Comparison of ENCODE assay signal across 31 cellular contexts in genomic region chr3:175836622-175837021, GRCh38.
"Had no signal": no experiment of that assay in that cellular context is flagged by ENCODE, and none has a peak within 500 bp of the region (broad histone marks: within the 10 kb centered on the region; RNA-seq: fewer than 3 reads in every experiment).

No MANE protein-coding gene starts in this region.

- DNase-seq: activated B cell treated with CpG ODN at 0.5 μM for 24 hours; activated CD4-positive, alpha-beta memory T cell treated with anti-CD3 and anti-CD28 coated beads for 36 hours; activated CD4-positive, alpha-beta T cell treated with anti-CD3 and anti-CD28 coated beads for 4 hours; activated CD4-positive, alpha-beta T cell treated with anti-CD3 and anti-CD28 coated beads, Interleukin-2, amount 50 U/mL, for 1 hour; activated CD4-positive, CD25-positive, alpha-beta regulatory T cell treated with anti-CD3 and anti-CD28 coated beads, Interleukin-2, amount 50 U/mL, for 72 hours; activated CD8-positive, alpha-beta memory T cell treated with anti-CD3 and anti-CD28 coated beads, Interleukin-2, amount 50 U/mL, for 4 hours; activated gamma-delta T cell treated with Interleukin-2 at 50 U/mL for 16 hours; activated naive CD4-positive, alpha-beta T cell treated with anti-CD3 and anti-CD28 coated beads for 36 hours; activated T-cell treated with anti-CD3 and anti-CD28 coated beads for 4 hours; activated T-cell treated with anti-CD3 and anti-CD28 coated beads, Interleukin-2, amount 50 U/mL, for 4 hours; adrenal gland; body of pancreas; cerebellar nuclear complex; Karpas-422; MG63; NCI-H1092; NCI-H1436 treated with DMSO at 0.1 percent for 48 hours; NCI-H1694 treated with DMSO at 0.1 percent for 48 hours; NCI-H2029; NCI-H2171; NCI-H510A; NCI-H526; NCI-H748 treated with DMSO at 0.1 percent for 48 hours; NK-92 treated with Interleukin-12 subunit alpha and Interleukin-12 subunit beta, amount 100 ng/mL, for 24 hours; OCI-M1; SHP77; SJCRH30 had no signal

- H3K36me3 Mint-ChIP-seq: activated CD4-positive, alpha-beta memory T cell treated with anti-CD3 and anti-CD28 coated beads for 36 hours; activated naive CD4-positive, alpha-beta T cell treated with anti-CD3 and anti-CD28 coated beads, Interleukin-2, amount 50 U/mL, for 72 hours had no signal

- H3K27ac ChIP-seq: adrenal gland, body of pancreas, breast epithelium, SJCRH30, SK-N-MC had no signal

- H3K27me3 Mint-ChIP-seq: activated B cell treated with CpG ODN at 0.5 μM for 24 hours; activated CD4-positive, alpha-beta memory T cell treated with anti-CD3 and anti-CD28 coated beads for 36 hours had no signal

- H3K9me3 Mint-ChIP-seq: activated B cell treated with CpG ODN at 0.5 μM for 24 hours; activated CD4-positive, alpha-beta memory T cell treated with anti-CD3 and anti-CD28 coated beads for 36 hours; activated naive CD4-positive, alpha-beta T cell treated with anti-CD3 and anti-CD28 coated beads, Interleukin-2, amount 50 U/mL, for 72 hours had no signal

- H3K9me3 ChIP-seq: adrenal gland, body of pancreas, breast epithelium, MG63, SJCRH30 had no signal

- H3K27me3 ChIP-seq: adrenal gland, body of pancreas, breast epithelium, MG63, SJCRH30 had no signal

- H3K4me3 ChIP-seq: adrenal gland, body of pancreas, breast epithelium, MG63, SJCRH30, SK-N-MC had no signal

- H3K4me1 ChIP-seq: adrenal gland, body of pancreas, breast epithelium, SJCRH30 had no signal

- H3K4me1 Mint-ChIP-seq: activated B cell treated with CpG ODN at 0.5 μM for 24 hours had no signal

- H3K36me3 ChIP-seq: adrenal gland, breast epithelium, MG63, SJCRH30 had no signal

- ATAC-seq: activated naive CD4-positive, alpha-beta T cell treated with anti-CD3 and anti-CD28 coated beads, Interleukin-2, amount 50 U/mL, for 72 hours; activated T-cell treated with anti-CD3 and anti-CD28 coated beads, Interleukin-2, amount 50 U/mL, for 4 hours; body of pancreas had no signal

- H3K4me3 Mint-ChIP-seq: activated B cell treated with CpG ODN at 0.5 μM for 24 hours; activated CD4-positive, alpha-beta memory T cell treated with anti-CD3 and anti-CD28 coated beads for 36 hours; activated naive CD4-positive, alpha-beta T cell treated with anti-CD3 and anti-CD28 coated beads for 36 hours; activated T-cell treated with anti-CD3 and anti-CD28 coated beads, Interleukin-2, amount 50 U/mL, for 4 hours; activated T-helper 1 cell treated with anti-CD3 and anti-CD28 coated beads, Interleukin-12 subunit alpha, Interleukin-12 subunit beta, Interleukin-2, Interleukin-4 antibody, amounts not matched to agents 30 ng/mL and 10 ng/mL and 1 ng/mL, durations not matched to agents 14 hours and 24 hours and 36 hours had no signal

- H3K27ac Mint-ChIP-seq: activated B cell treated with CpG ODN at 0.5 μM for 24 hours; activated CD4-positive, alpha-beta memory T cell treated with anti-CD3 and anti-CD28 coated beads for 36 hours; activated naive CD4-positive, alpha-beta T cell treated with anti-CD3 and anti-CD28 coated beads for 36 hours; activated naive CD4-positive, alpha-beta T cell treated with anti-CD3 and anti-CD28 coated beads, Interleukin-2, amount 50 U/mL, for 72 hours; activated T-helper 1 cell treated with anti-CD3 and anti-CD28 coated beads, Interleukin-12 subunit alpha, Interleukin-12 subunit beta, Interleukin-2, Interleukin-4 antibody, amounts not matched to agents 30 ng/mL and 10 ng/mL and 1 ng/mL, durations not matched to agents 14 hours and 24 hours and 36 hours had no signal
